In the genomic region with DNA sequence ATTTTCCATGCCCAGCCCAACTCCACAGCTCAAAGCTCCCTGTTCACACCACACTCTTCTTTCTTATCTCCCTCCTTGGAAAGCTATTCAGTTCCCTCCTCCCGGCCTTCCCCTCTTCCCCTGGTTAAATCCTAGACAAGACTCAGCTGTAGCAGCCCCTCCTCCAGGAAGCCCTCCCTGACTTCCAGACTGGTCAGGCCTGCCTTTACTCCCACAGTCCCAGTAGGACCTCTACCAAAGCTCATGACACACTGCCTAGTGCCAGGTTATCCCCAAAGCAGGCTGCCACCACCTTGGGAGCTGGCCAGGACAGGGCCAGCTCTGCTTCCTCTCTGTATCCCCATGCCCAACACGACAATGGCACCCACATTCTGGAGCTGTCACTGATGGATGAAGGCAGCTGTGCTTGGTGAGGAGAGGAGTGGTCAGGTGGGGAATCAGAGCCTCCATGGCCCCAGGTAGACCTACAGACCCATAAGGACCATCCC, we compare ENCODE assay signal across 21 cellular contexts. TPM values are rescaled to one million over a fixed set of nuclear protein-coding genes. Genes with fewer than 3 reads are reported as not detected.
DNase-seq lines count a peak whose midpoint lies in the region; ATAC-seq lines count a peak whose summit lies in the region.
"Had no signal": no experiment of that assay in that cellular context is flagged by ENCODE, and none has a peak within 500 bp of the region (broad histone marks: within the 10 kb centered on the region; RNA-seq: fewer than 3 reads in every experiment).

No MANE protein-coding gene starts in this region.

- CTCF ChIA-PET in activated CD8-positive, alpha-beta memory T cell treated with anti-CD3 and anti-CD28 coated beads, Interleukin-2, amount 10 ng/mL, durations not matched to agents 7 days and 5 days (lab: Charles Lee) = interaction anchor here (0.7 to 13.9 kb wide), 20 partner anchors 8 to 174 kb away, joined by 3 to 209 read pairs (median 4); a partner anchor contains a TSS

- H3K27me3 Mint-ChIP-seq in activated CD8-positive, alpha-beta memory T cell treated with anti-CD3 and anti-CD28 coated beads, Interleukin-2, amount 10 ng/mL, durations not matched to agents 7 days and 5 days = no peaks in the 10 kb centered on the region
- H3K27me3 Mint-ChIP-seq in T-helper 17 cell = no peaks in the 10 kb centered on the region
- H3K27me3 Mint-ChIP-seq: CD4-positive, alpha-beta T cell had no signal

- H3K27ac Mint-ChIP-seq in activated CD8-positive, alpha-beta memory T cell treated with anti-CD3 and anti-CD28 coated beads, Interleukin-2, amount 10 ng/mL, durations not matched to agents 7 days and 5 days = no peak overlapping the region
- peak overlapping the region; percentile 51 for H3K27ac Mint-ChIP-seq in T-helper 17 cell
- H3K27ac Mint-ChIP-seq in stimulated activated effector memory CD8-positive, alpha-beta T cell treated with anti-CD3 and anti-CD28 coated beads, Interleukin-12 subunit alpha, Interleukin-12 subunit beta, amount 100 ng/mL, for 72 hours = peak overlapping the region; percentile 34
- H3K27ac Mint-ChIP-seq: activated CD4-positive, alpha-beta memory T cell treated with anti-CD3 and anti-CD28 coated beads, Interleukin-2, amount 10 ng/mL, durations not matched to agents 7 days and 5 days; brain; CD4-positive, alpha-beta T cell; immature natural killer cell had no signal

- ATAC-seq in activated CD8-positive, alpha-beta memory T cell treated with anti-CD3 and anti-CD28 coated beads, Interleukin-2, amount 10 ng/mL, durations not matched to agents 7 days and 5 days = no peak
- ATAC-seq in T-helper 17 cell (no peak), left lobe of liver (no peak)
- ATAC-seq in stimulated activated effector memory CD8-positive, alpha-beta T cell treated with anti-CD3 and anti-CD28 coated beads, Interleukin-12 subunit alpha, Interleukin-12 subunit beta, amount 100 ng/mL, for 72 hours = no peak

- no peaks in the 10 kb centered on the region for H3K36me3 Mint-ChIP-seq in activated CD8-positive, alpha-beta memory T cell treated with anti-CD3 and anti-CD28 coated beads, Interleukin-2, amount 10 ng/mL, durations not matched to agents 7 days and 5 days
- H3K36me3 Mint-ChIP-seq in T-helper 17 cell (ENCODE audit: low read depth) = no peaks in the 10 kb centered on the region
- no peaks in the 10 kb centered on the region for H3K36me3 Mint-ChIP-seq in stimulated activated effector memory CD8-positive, alpha-beta T cell treated with anti-CD3 and anti-CD28 coated beads, Interleukin-12 subunit alpha, Interleukin-12 subunit beta, amount 100 ng/mL, for 72 hours
- H3K36me3 Mint-ChIP-seq: immature natural killer cell had no signal

- peak; percentile 52 for DNase-seq in activated CD8-positive, alpha-beta memory T cell treated with anti-CD3 and anti-CD28 coated beads for 24 hours
- no peak for DNase-seq in activated CD8-positive, alpha-beta memory T cell treated with anti-CD3 and anti-CD28 coated beads, Interleukin-2, amount 10 ng/mL, durations not matched to agents 7 days and 5 days
- DNase-seq in T-helper 17 cell = no peak
- DNase-seq in left lobe of liver (ENCODE audit: low spot score) = peak; percentile 43
- no peak for DNase-seq in stimulated activated effector memory CD8-positive, alpha-beta T cell treated with anti-CD3 and anti-CD28 coated beads, Interleukin-12 subunit alpha, Interleukin-12 subunit beta, amount 100 ng/mL, for 72 hours (ENCODE audit: low spot score in 2 of 2)
- no peak for DNase-seq in NCI-H1092 (lab: John Stamatoyannopoulos, UW)
- no peak for DNase-seq in stimulated activated CD4-positive, alpha-beta T cell treated with anti-CD3 and anti-CD28 coated beads, Interleukin-4, amount 100 ng/mL, for 24 hours
- no peak for DNase-seq in DMS 273 (lab: John Stamatoyannopoulos, UW; ENCODE audit: unreplicated experiment)
- DNase-seq: NCI-H1436, NCI-H2081, NCI-H345, Right ventricle myocardium superior, upper lobe of left lung had no signal

- H3K4me1 Mint-ChIP-seq in activated CD8-positive, alpha-beta memory T cell treated with anti-CD3 and anti-CD28 coated beads, Interleukin-2, amount 10 ng/mL, durations not matched to agents 7 days and 5 days = peaks cover 35% of the 10 kb centered on the region
- H3K4me1 Mint-ChIP-seq in T-helper 17 cell = peaks cover 25% of the 10 kb centered on the region
- H3K4me1 Mint-ChIP-seq in stimulated activated effector memory CD8-positive, alpha-beta T cell treated with anti-CD3 and anti-CD28 coated beads, Interleukin-12 subunit alpha, Interleukin-12 subunit beta, amount 100 ng/mL, for 72 hours = peaks cover 39% of the 10 kb centered on the region

- no peak overlapping the region for H3K4me3 Mint-ChIP-seq in activated CD8-positive, alpha-beta memory T cell treated with anti-CD3 and anti-CD28 coated beads, Interleukin-2, amount 10 ng/mL, durations not matched to agents 7 days and 5 days
- H3K4me3 Mint-ChIP-seq in T-helper 17 cell = no peak overlapping the region
- H3K4me3 Mint-ChIP-seq in stimulated activated effector memory CD8-positive, alpha-beta T cell treated with anti-CD3 and anti-CD28 coated beads, Interleukin-12 subunit alpha, Interleukin-12 subunit beta, amount 100 ng/mL, for 72 hours = no peak overlapping the region
- H3K4me3 Mint-ChIP-seq: activated CD4-positive, alpha-beta memory T cell treated with anti-CD3 and anti-CD28 coated beads, Interleukin-2, amount 10 ng/mL, durations not matched to agents 7 days and 5 days; brain; CD4-positive, alpha-beta T cell; immature natural killer cell had no signal

- H3K9me3 Mint-ChIP-seq in activated CD8-positive, alpha-beta memory T cell treated with anti-CD3 and anti-CD28 coated beads, Interleukin-2, amount 10 ng/mL, durations not matched to agents 7 days and 5 days (ENCODE audit: low read depth) = no peaks in the 10 kb centered on the region
- H3K9me3 Mint-ChIP-seq in stimulated activated effector memory CD8-positive, alpha-beta T cell treated with anti-CD3 and anti-CD28 coated beads, Interleukin-12 subunit alpha, Interleukin-12 subunit beta, amount 100 ng/mL, for 72 hours = no peaks in the 10 kb centered on the region
- H3K9me3 Mint-ChIP-seq: activated CD4-positive, alpha-beta memory T cell treated with anti-CD3 and anti-CD28 coated beads, Interleukin-2, amount 10 ng/mL, durations not matched to agents 7 days and 5 days; CD4-positive, alpha-beta T cell had no signal

- H3K9me3 ChIP-seq in T-helper 17 cell (ENCODE audit: control insufficient read depth, low read length, poor library complexity, severe bottlenecking) = no peaks in the 10 kb centered on the region
- H3K9me3 ChIP-seq: adrenal gland, right atrium auricular region, upper lobe of left lung had no signal

RNA-seq across cellular contexts. Expression of a gene that starts 50.0 kb away (rescaled TPM):
- not detected for total RNA-seq in activated CD8-positive, alpha-beta memory T cell treated with anti-CD3 and anti-CD28 coated beads, Interleukin-2, amount 10 ng/mL, durations not matched to agents 7 days and 5 days
- not detected for total RNA-seq in T-helper 17 cell
- total RNA-seq in left lobe of liver = 0.38 TPM
- total RNA-seq: activated CD4-positive, alpha-beta memory T cell treated with anti-CD3 and anti-CD28 coated beads, Interleukin-2, amount 10 ng/mL, durations not matched to agents 7 days and 5 days; CD4-positive, alpha-beta T cell; left colon; T-helper 2 cell treated with Interferon-gamma antibody and Interleukin-4, amounts not matched to agents 100 ng/mL and 5 ng/mL, for 36 hours had no signal

Comparison
In these comparisons a context has a peak if more than half of its experiments do, and no peak if none do; other contexts are left out.
1. DNase-seq: peak in activated CD8-positive, alpha-beta memory T cell treated with anti-CD3 and anti-CD28 coated beads for 24 hours (single experiment) and left lobe of liver (single experiment); none in activated CD8-positive, alpha-beta memory T cell treated with anti-CD3 and anti-CD28 coated beads, Interleukin-2, amount 10 ng/mL, durations not matched to agents 7 days and 5 days (single experiment), T-helper 17 cell (0 of 3), stimulated activated effector memory CD8-positive, alpha-beta T cell treated with anti-CD3 and anti-CD28 coated beads, Interleukin-12 subunit alpha, Interleukin-12 subunit beta, amount 100 ng/mL, for 72 hours (0 of 2), NCI-H1092 (single experiment), stimulated activated CD4-positive, alpha-beta T cell treated with anti-CD3 and anti-CD28 coated beads, Interleukin-4, amount 100 ng/mL, for 24 hours (single experiment) and DMS 273 (single experiment).